Comparison of ENCODE assay signal across 16 cellular contexts in the genomic region with DNA sequence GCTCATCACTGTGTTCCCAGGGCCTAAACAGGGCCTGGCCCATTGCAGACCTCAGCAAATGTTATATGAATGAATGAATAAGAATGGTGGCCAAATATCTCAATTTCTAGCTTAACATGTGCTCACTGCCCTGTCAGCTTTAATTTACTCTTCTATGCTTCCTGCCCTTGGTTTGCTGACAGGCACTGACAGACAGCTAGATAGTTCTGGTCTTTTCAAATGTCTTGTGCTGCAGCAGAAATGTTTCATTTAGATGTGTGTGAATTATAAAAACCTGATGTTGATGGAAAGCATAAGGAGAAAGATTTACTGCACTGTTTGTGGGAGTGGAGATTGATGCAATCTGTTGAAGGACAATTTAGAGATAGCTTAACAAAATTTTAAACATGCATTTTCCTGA. TPM values are rescaled to one million over a fixed set of nuclear protein-coding genes. Genes with fewer than 3 reads are reported as not detected.
A peak's percentile ranks its signal among the peaks of the same experiment; 100 is the strongest.
DNase-seq lines count a peak whose midpoint lies in the region; TF ChIP-seq lines count a peak whose summit lies in the region.
"Had no signal": no experiment of that assay in that cellular context is flagged by ENCODE, and none has a peak within 500 bp of the region (broad histone marks: within the 10 kb centered on the region; RNA-seq: fewer than 3 reads in every experiment).

No MANE protein-coding gene starts in this region.

- TF ChIP-seq EP300 in esophagus muscularis mucosa (IDR thresholded peaks at IDR 0.05) (no peak), suprapubic skin (IDR thresholded peaks at IDR 0.05) (no peak)

- H3K4me1 ChIP-seq in adipocyte (ENCODE audit: control insufficient read depth, insufficient read depth, low read length) = peaks cover 10% of the 10 kb centered on the region
- H3K4me1 ChIP-seq in esophagus muscularis mucosa = peaks cover 0 to 10% (median 6%) of the 10 kb centered on the region in 4 donors
- peaks cover 36% of the 10 kb centered on the region for H3K4me1 ChIP-seq in suprapubic skin
- peaks cover 0 to 18% of the 10 kb centered on the region in 2 donors for H3K4me1 ChIP-seq in right atrium auricular region
- peaks cover 0 to 17% (median 4%) of the 10 kb centered on the region in 4 donors for H3K4me1 ChIP-seq in tibial artery
- H3K4me1 ChIP-seq: BLaER1 had no signal

- TF ChIP-seq CTCF in C4-2B (conservative IDR thresholded peaks at IDR 0.05) (no peak), esophagus muscularis mucosa (IDR thresholded peaks at IDR 0.05) (no peak), suprapubic skin (IDR thresholded peaks at IDR 0.05) (no peak), right atrium auricular region (IDR thresholded peaks at IDR 0.05) (no peak), tibial artery (IDR thresholded peaks at IDR 0.05) (no peak)

- peak overlapping the region; percentile 42; the same call in 1 of the 2 replicates for H3K27ac ChIP-seq in C4-2B
- no peak overlapping the region for H3K27ac ChIP-seq in esophagus muscularis mucosa (replicated peaks in 1 of 4)
- H3K27ac ChIP-seq in suprapubic skin = peak overlapping the region; percentile 81
- H3K27ac ChIP-seq in right atrium auricular region = no peak overlapping the region
- no peak overlapping the region for H3K27ac ChIP-seq in tibial artery
- H3K27ac ChIP-seq: BLaER1 had no signal

- H3K9me3 ChIP-seq in adipocyte (ENCODE audit: control insufficient read depth, low read length) (no peaks in the 10 kb centered on the region), esophagus muscularis mucosa (no peaks in the 10 kb centered on the region), suprapubic skin (no peaks in the 10 kb centered on the region), right atrium auricular region (no peaks in the 10 kb centered on the region), tibial artery (no peaks in the 10 kb centered on the region)
- H3K9me3 ChIP-seq: BLaER1 had no signal

- no peak overlapping the region for H3K9ac ChIP-seq in adipocyte (ENCODE audit: low read length)
- H3K9ac ChIP-seq: BLaER1 had no signal

- intact Hi-C loops in esophagus muscularis mucosa (cut with DNase I) (no loop called here), tibial artery (cut with DNase I; ENCODE audit: low total_unique reads) (no loop called here)

- no peaks in the 10 kb centered on the region for H3K36me3 ChIP-seq in adipocyte (ENCODE audit: control insufficient read depth, insufficient read depth, low read length, severe bottlenecking)
- H3K36me3 ChIP-seq in esophagus muscularis mucosa = no peaks in the 10 kb centered on the region
- no peaks in the 10 kb centered on the region for H3K36me3 ChIP-seq in suprapubic skin
- no peaks in the 10 kb centered on the region for H3K36me3 ChIP-seq in right atrium auricular region
- no peaks in the 10 kb centered on the region for H3K36me3 ChIP-seq in tibial artery
- H3K36me3 ChIP-seq: BLaER1 had no signal

- TF ChIP-seq POLR2A in esophagus muscularis mucosa (IDR thresholded peaks at IDR 0.05; ENCODE audit: low read depth) (no peak), suprapubic skin (IDR thresholded peaks at IDR 0.05) (no peak)

- DNase-seq in adipocyte (ENCODE audit: low read depth) (peak; percentile 16), esophagus muscularis mucosa (ENCODE audit: extremely low spot score) (peak; percentile 66), suprapubic skin (ENCODE audit: low spot score in 2 of 2) (no peak), NCI-H526 (lab: John Stamatoyannopoulos, UW) (no peak), right atrium auricular region (ENCODE audit: low spot score) (no peak), tibial artery (no peak)
- DNase-seq: 8988T; Calu3; CD8-positive, alpha-beta T cell; DMS79 treated with DMSO at 0.1 percent for 48 hours; GF-D8; H7 had no signal

- H3K27me3 ChIP-seq in adipocyte (replicated peaks; ENCODE audit: control insufficient read depth, insufficient read depth, low read length) (no peaks in the 10 kb centered on the region), esophagus muscularis mucosa (no peaks in the 10 kb centered on the region), suprapubic skin (no peaks in the 10 kb centered on the region), right atrium auricular region (no peaks in the 10 kb centered on the region), tibial artery (no peaks in the 10 kb centered on the region)
- H3K27me3 ChIP-seq: BLaER1 had no signal

- H3K4me3 ChIP-seq in adipocyte (ENCODE audit: low read length) = no peak overlapping the region
- H3K4me3 ChIP-seq in esophagus muscularis mucosa = no peak overlapping the region
- H3K4me3 ChIP-seq in suprapubic skin = no peak overlapping the region
- H3K4me3 ChIP-seq in right atrium auricular region = no peak overlapping the region
- no peak overlapping the region for H3K4me3 ChIP-seq in tibial artery
- H3K4me3 ChIP-seq: BLaER1, GM23338 had no signal

RNA-seq across cellular contexts. Expression of a gene that starts 48.9 kb away (rescaled TPM):
- under 1 TPM in 2 of 4 donors, not detected in 2; 0.19 to 0.33 TPM for total RNA-seq in esophagus muscularis mucosa
- 10 to 100 TPM; 13.9 to 25.1 (median 17.7) TPM for total RNA-seq in suprapubic skin
- 10 to 100 TPM; 40.4 to 56.7 TPM for total RNA-seq in right atrium auricular region
- total RNA-seq: HepG2 had no signal

Comparison
In these comparisons a context has a peak if more than half of its experiments do, and no peak if none do; other contexts are left out.
1. H3K27ac ChIP-seq: peak in C4-2B (single experiment) and suprapubic skin (single experiment); none in esophagus muscularis mucosa (0 of 4), right atrium auricular region (0 of 2) and tibial artery (0 of 2).
2. DNase-seq: peak in adipocyte (single experiment) and esophagus muscularis mucosa (single experiment); none in suprapubic skin (0 of 2), NCI-H526 (0 of 2), right atrium auricular region (single experiment) and tibial artery (0 of 2).
3. RNA of a gene that starts 48.9 kb away (total RNA-seq): 40.4 to 56.7 TPM in right atrium auricular region and 13.9 to 25.1 TPM in suprapubic skin; 0.19 to 0.33 TPM in esophagus muscularis mucosa; every median in the first group is over 10 times any median in the second.